8 cellular contexts compared by ENCODE assay signal in genomic region chr17:67390646-67391480, GRCh38. TPM values are rescaled to one million over a fixed set of nuclear protein-coding genes. Genes with fewer than 3 reads are reported as not detected.
DNase-seq lines count a peak whose midpoint lies in the region; ATAC-seq and TF ChIP-seq lines count a peak whose summit lies in the region.

No MANE protein-coding gene starts in this region.

- H2BK5ac ChIP-seq in IMR-90 (ENCODE audit: low read depth, low read length, poor library complexity, severe bottlenecking) (peak overlapping the region; percentile 86), neuronal stem cell (ENCODE audit: low read length) (no peak overlapping the region)

- H2BK20ac ChIP-seq in IMR-90 (ENCODE audit: low read depth, low read length), result peak overlapping the region; percentile 71

- H2BK120ac ChIP-seq in IMR-90 (ENCODE audit: low read depth, low read length) (peak overlapping the region; percentile 65; the same call in 1 of the 2 replicates), neuronal stem cell (ENCODE audit: low read depth, low read length) (no peak overlapping the region)

- H2AK9ac ChIP-seq in IMR-90 (replicated peaks; ENCODE audit: low read depth, low read length, poor library complexity), result peak overlapping the region; percentile 48

- H3K14ac ChIP-seq in IMR-90 (replicated peaks; ENCODE audit: low read depth, low read length) (peak overlapping the region; percentile 38; the same call in 1 of the 2 replicates), neuronal stem cell (ENCODE audit: low read length) (no peak overlapping the region)

- H3K18ac ChIP-seq in IMR-90 (ENCODE audit: low read depth, low read length) (no peak overlapping the region), neuronal stem cell (ENCODE audit: low read length) (no peak overlapping the region)

- intact Hi-C loops in IMR-90 (cut with micrococcal nuclease), result no loop called here

- dilution Hi-C loops in IMR-90 (cut with HindIII; ENCODE audit: low sequenced_read_pairs, unreplicated experiment), result no loop called here

- CTCF ChIA-PET in IMR-90 (lab: Yijun Ruan, JAX), result no interaction called here

- H3K9ac ChIP-seq in DND-41 (ENCODE audit: low read depth, low read length) (no peak overlapping the region), IMR-90 (ENCODE audit: low read depth, low read length) (no peak overlapping the region; the same call in 1 of the 2 replicates), neuronal stem cell (ENCODE audit: low read depth, low read length, poor library complexity) (no peak overlapping the region)

- H3K9me3 ChIP-seq in DND-41 (ENCODE audit: insufficient read depth, low read length, severe bottlenecking) (no peaks in the 10 kb centered on the region), IMR-90 (ENCODE audit: control insufficient read depth, insufficient read depth, low read length) (no peaks in the 10 kb centered on the region), mononuclear cell (ENCODE audit: low read depth, low read length) (no peaks in the 10 kb centered on the region), neuronal stem cell (replicated peaks in 1 of 2; ENCODE audit: control insufficient read depth in 2 of 2, insufficient read depth in 1 of 2, low read depth in 1 of 2, low read length in 2 of 2) (no peaks in the 10 kb centered on the region)

- no peak overlapping the region for H3K56ac ChIP-seq in IMR-90 (ENCODE audit: extremely low read depth, insufficient read depth, low read length)

- no peak for TF ChIP-seq CTCF in DND-41 (IDR thresholded peaks at IDR 0.05; ENCODE audit: borderline replicate concordance, extremely low read depth, low read length, poor library complexity, severe bottlenecking)
- TF ChIP-seq CTCF in IMR-90 (conservative IDR thresholded peaks at IDR 0.05; ENCODE audit: low read depth, low read length), result no peak
- TF ChIP-seq CTCF in WI38 (IDR thresholded peaks at IDR 0.05; ENCODE audit: low read depth, low read length), result no peak
- TF ChIP-seq CTCF in choroid plexus epithelial cell (conservative IDR thresholded peaks at IDR 0.05; ENCODE audit: low read depth, low read length), result no peak

- H3K23ac ChIP-seq in IMR-90 (ENCODE audit: low read depth, low read length), result peak overlapping the region; percentile 64; the same call in 1 of the 2 replicates
- H3K23ac ChIP-seq in neuronal stem cell (ENCODE audit: low read depth, low read length, poor library complexity), result no peak overlapping the region

- in situ Hi-C loops in IMR-90 (cut with MboI; ENCODE audit: low sequenced_read_pairs), result no loop called here

- POLR2A ChIA-PET in IMR-90 (lab: Charles Lee; ENCODE audit: unreplicated experiment), result no interaction called here

- no peak; the same call in 1 of the 2 replicates for TF ChIP-seq POLR2A in IMR-90 (IDR thresholded peaks at IDR 0.05; ENCODE audit: low read depth, low read length)

- H3K4me2 ChIP-seq in DND-41 (ENCODE audit: insufficient read depth, low read length) (no peak overlapping the region), IMR-90 (ENCODE audit: low read depth, low read length) (peak overlapping the region; percentile 89), neuronal stem cell (ENCODE audit: insufficient read depth, low read length, poor library complexity, severe bottlenecking) (no peak overlapping the region)

- H3K27ac ChIP-seq in DND-41 (ENCODE audit: low read length), result peak overlapping the region; percentile 21; the same call in 1 of the 2 replicates
- H3K27ac ChIP-seq in IMR-90 (ENCODE audit: insufficient read depth, low read length), result no peak overlapping the region; the same call in 1 of the 2 replicates
- H3K27ac ChIP-seq in neuronal stem cell (replicated peaks; ENCODE audit: low read length), result no peak overlapping the region

- H2AK5ac ChIP-seq in IMR-90 (ENCODE audit: low read depth, low read length) (peak overlapping the region; percentile 91), neuronal stem cell (ENCODE audit: low read depth, low read length) (no peak overlapping the region)

- peaks cover 2% of the 10 kb centered on the region; the same call in 1 of the 2 replicates for H3K79me2 ChIP-seq in DND-41 (ENCODE audit: insufficient read depth, low read length)

- peak overlapping the region; percentile 85; the same call in 2 of the 3 replicates for H2BK15ac ChIP-seq in IMR-90 (ENCODE audit: low read depth, low read length)
- H2BK15ac ChIP-seq in neuronal stem cell (ENCODE audit: low read length), result no peak overlapping the region

- H3K79me1 ChIP-seq in IMR-90 (ENCODE audit: low read depth in 1 of 2, low read length in 2 of 2) (peaks cover 15 to 36% of the 10 kb centered on the region in 2 experiments), neuronal stem cell (ENCODE audit: low read depth, low read length) (no peaks in the 10 kb centered on the region)

- TF ChIP-seq RAD21 in IMR-90 (IDR thresholded peaks at IDR 0.05; ENCODE audit: low read length), result no peak

- peaks cover 9% of the 10 kb centered on the region for H3K9me1 ChIP-seq in IMR-90 (ENCODE audit: insufficient read depth, low read length)

- H4K91ac ChIP-seq in IMR-90 (ENCODE audit: insufficient read depth, low read depth, low read length) (no peak overlapping the region), neuronal stem cell (ENCODE audit: low read depth, low read length, poor library complexity) (no peak overlapping the region)

- peak; percentile 30 for DNase-seq in DND-41
- peak; percentile 99 for DNase-seq in IMR-90
- DNase-seq in choroid plexus epithelial cell (ENCODE audit: low read depth), result peak; percentile 87
- DNase-seq in stromal cell of bone marrow (ENCODE audit: low read depth), result peak; percentile 96
- no peak for DNase-seq in neuronal stem cell (ENCODE audit: low spot score)

- no CpG with 5 or more reads among the region's 9 CpGs for WGBS in IMR-90 (ENCODE audit: extremely low coverage in 2 of 2, insufficient read length in 1 of 2), 2 experiments
- WGBS in neuronal stem cell (ENCODE audit: extremely low coverage in 2 of 2, insufficient read length in 2 of 2, insufficient replicate concordance in 1 of 2), 2 donors, result no CpG with 5 or more reads among the region's 9 CpGs

- H3K4ac ChIP-seq in IMR-90 (ENCODE audit: low read depth, low read length) (peak overlapping the region; percentile 63; the same call in 1 of the 2 replicates), neuronal stem cell (ENCODE audit: low read length) (no peak overlapping the region)

- BruUV-seq in IMR-90 (replicated peaks; lab: Mats Ljungman, UMichigan), result no TSS peak

- H4K8ac ChIP-seq in IMR-90 (ENCODE audit: low read depth in 2 of 2, low read length in 2 of 2) (peak overlapping the region; percentile 14 to 54; a peak in 2 of 4 replicates), neuronal stem cell (ENCODE audit: low read depth, low read length) (no peak overlapping the region)

- 0 out of 2 replicates have a peak overlapping the region, but pooled peaks have one; percentile 50 for H4K5ac ChIP-seq in IMR-90 (ENCODE audit: low read depth, low read length)

- H4K20me1 ChIP-seq in DND-41 (ENCODE audit: insufficient read depth, low read length) (no peaks in the 10 kb centered on the region), IMR-90 (ENCODE audit: insufficient read depth, low read length) (peaks cover 10% of the 10 kb centered on the region; the same call in 1 of the 2 replicates)

- H2BK12ac ChIP-seq in neuronal stem cell (ENCODE audit: low read length), result no peak overlapping the region

- H2AFZ ChIP-seq in DND-41 (ENCODE audit: low read depth, low read length), result no peak overlapping the region
- no peak overlapping the region for H2AFZ ChIP-seq in IMR-90 (replicated peaks; ENCODE audit: low read length, poor library complexity)
- no peak overlapping the region for H2AFZ ChIP-seq in neuronal stem cell (ENCODE audit: low read length)

- H3K27me3 ChIP-seq in DND-41 (ENCODE audit: insufficient read depth, low read length, poor library complexity) (no peaks in the 10 kb centered on the region), IMR-90 (ENCODE audit: control insufficient read depth, insufficient read depth, low read length) (no peaks in the 10 kb centered on the region), mononuclear cell (ENCODE audit: insufficient read depth, low read length) (no peaks in the 10 kb centered on the region), neuronal stem cell (ENCODE audit: control insufficient read depth in 3 of 3, insufficient read depth in 3 of 3, low read depth in 1 of 3, low read length in 3 of 3) (no peaks in the 10 kb centered on the region)

- H3K4me1 ChIP-seq in DND-41 (ENCODE audit: insufficient read depth, low read length), result peaks cover 8% of the 10 kb centered on the region
- H3K4me1 ChIP-seq in IMR-90 (ENCODE audit: control insufficient read depth, insufficient read depth, low read length), result peaks cover 7% of the 10 kb centered on the region
- H3K4me1 ChIP-seq in mononuclear cell (ENCODE audit: insufficient read depth, low read length), result peaks cover 31% of the 10 kb centered on the region
- H3K4me1 ChIP-seq in neuronal stem cell (ENCODE audit: control insufficient read depth in 2 of 2, insufficient read depth in 1 of 2, low read depth in 1 of 2, low read length in 2 of 2), result peaks cover 0 to 2% of the 10 kb centered on the region in 2 donors

- ATAC-seq in DND-41 (ENCODE audit: insufficient read depth, low read depth) (peak; percentile 72), GM21528 (IDR thresholded peaks at IDR 0.05; ENCODE audit: low FRiP score, unreplicated experiment) (peak; percentile 87), IMR-90 (ENCODE audit: low read depth) (peak; percentile 89)

- H3K4me3 ChIP-seq in DND-41 (ENCODE audit: low read depth in 1 of 2, low read length in 2 of 2) (no peak overlapping the region), IMR-90 (ENCODE audit: insufficient read depth, low read depth, low read length) (peak overlapping the region; percentile 12; the same call in 1 of the 2 replicates), WI38 (ENCODE audit: low read depth, low read length) (peak overlapping the region; percentile 17), choroid plexus epithelial cell (ENCODE audit: low read depth, low read length) (no peak overlapping the region), mononuclear cell (ENCODE audit: low read length) (peak overlapping the region; percentile 9), neuronal stem cell (ENCODE audit: low read length in 2 of 2) (no peak overlapping the region)

- H3K36me3 ChIP-seq in DND-41 (ENCODE audit: insufficient read depth, low read length) (no peaks in the 10 kb centered on the region), IMR-90 (ENCODE audit: control insufficient read depth, insufficient read depth, low read length) (no peaks in the 10 kb centered on the region), neuronal stem cell (replicated peaks in 1 of 2; ENCODE audit: control insufficient read depth in 2 of 2, insufficient read depth in 2 of 2, low read length in 2 of 2) (no peaks in the 10 kb centered on the region)

RNA-seq across cellular contexts. Expression of gene PITPNC1, which starts 13.8 kb away (rescaled TPM):
- 4.1 and 5.0 TPM in 2 replicates for total RNA-seq in IMR-90 (2012; rRNA removed)
- 3.4 and 4.1 TPM in 2 replicates for polyA plus RNA-seq in IMR-90 (2012; rRNA removed)
- polyA plus RNA-seq in IMR-90 (2012; cell fraction: cytosol; rRNA removed), result 0.93 and 2.8 TPM in 2 replicates
- polyA plus RNA-seq in IMR-90 (2012; cell fraction: nucleus; rRNA removed; ENCODE audit: low replicate concordance), result 0.82 and 2.8 TPM in 2 replicates
- total RNA-seq in mononuclear cell, result 52.8 TPM
- polyA plus RNA-seq in neuronal stem cell (2013, experiment 1 of 2), result 16.3 TPM
- 16.7 TPM for polyA plus RNA-seq in neuronal stem cell (2013, experiment 2 of 2)

RNA-seq across cellular contexts. Expression of gene PSMD12, which starts 24.5 kb away (rescaled TPM):
- 17.9 and 48.9 TPM in 2 replicates for total RNA-seq in IMR-90 (2012; rRNA removed)
- 30.8 and 39.7 TPM in 2 replicates for polyA plus RNA-seq in IMR-90 (2012; rRNA removed)
- polyA plus RNA-seq in IMR-90 (2012; cell fraction: cytosol; rRNA removed), result 8.4 and 11.2 TPM in 2 replicates
- polyA plus RNA-seq in IMR-90 (2012; cell fraction: nucleus; rRNA removed; ENCODE audit: low replicate concordance), result 3.8 and 14.1 TPM in 2 replicates
- 40.3 TPM for total RNA-seq in mononuclear cell
- polyA plus RNA-seq in neuronal stem cell (2013, experiment 1 of 2), result 33.7 TPM
- 34.6 TPM for polyA plus RNA-seq in neuronal stem cell (2013, experiment 2 of 2)

Comparison
In these comparisons a context has a peak if more than half of its experiments do, and no peak if none do; other contexts are left out.
1. H3K4me3 ChIP-seq: peak in IMR-90 (single experiment), WI38 (single experiment) and mononuclear cell (single experiment); none in DND-41 (0 of 2), choroid plexus epithelial cell (single experiment) and neuronal stem cell (0 of 2).
2. Peak in every context shown above with its lines, with median percentiles within 50 percentile points of each other: ATAC-seq.